19 cellular contexts compared by ENCODE assay signal in genomic region chr19:56547535-56547934, GRCh38. TPM values are rescaled to one million over a fixed set of nuclear protein-coding genes. Genes with fewer than 3 reads are reported as not detected.
DNase-seq lines count a peak whose midpoint lies in the region; ATAC-seq and TF ChIP-seq lines count a peak whose summit lies in the region.
"Had no signal": no experiment of that assay in that cellular context is flagged by ENCODE, and none has a peak within 500 bp of the region (broad histone marks: within the 10 kb centered on the region; RNA-seq: fewer than 3 reads in every experiment).

No MANE protein-coding gene starts in this region.

- no peaks in the 10 kb centered on the region for H3K79me2 ChIP-seq in HCT116 (ENCODE audit: insufficient read depth, low read length)

- intact Hi-C loops in HCT116 (cut with micrococcal nuclease) (no loop called here), psoas muscle (cut with DNase I) (no loop called here)

- no peak overlapping the region for H3K27ac ChIP-seq in C4-2B
- H3K27ac ChIP-seq in HCT116 (ENCODE audit: low read depth, low read length), result no peak overlapping the region
- no peak overlapping the region for H3K27ac ChIP-seq in psoas muscle
- H3K27ac ChIP-seq: breast epithelium, epithelial cell of prostate, gastroesophageal sphincter, SK-N-MC, testis had no signal

- H4K20me1 ChIP-seq in HCT116 (ENCODE audit: insufficient read depth), result no peaks in the 10 kb centered on the region

- TF ChIP-seq POLR2A in HCT116 (IDR thresholded peaks at IDR 0.05; ENCODE audit: borderline replicate concordance, extremely low read depth, insufficient read depth, insufficient read length), result no peak

- H3K9ac ChIP-seq in HCT116 (ENCODE audit: low read length) (no peak overlapping the region), adipocyte (ENCODE audit: low read length) (no peak overlapping the region)

- no peak overlapping the region for H3K4me2 ChIP-seq in HCT116 (ENCODE audit: low read length)

- no peak overlapping the region for H2AFZ ChIP-seq in HCT116 (ENCODE audit: low read depth, low read length, poor library complexity, severe bottlenecking)

- H3K9me2 ChIP-seq in HCT116 (ENCODE audit: insufficient read depth), result no peaks in the 10 kb centered on the region

- no peaks in the 10 kb centered on the region for H3K36me3 ChIP-seq in HCT116 (ENCODE audit: control insufficient read depth in 1 of 2, insufficient read depth in 2 of 2, low read length in 2 of 2)
- H3K36me3 ChIP-seq in adipocyte (ENCODE audit: control insufficient read depth, insufficient read depth, low read length, severe bottlenecking), result peaks cover 90% of the 10 kb centered on the region
- H3K36me3 ChIP-seq in kidney epithelial cell (ENCODE audit: control insufficient read depth, insufficient read depth, low read length), result peaks cover 6% of the 10 kb centered on the region
- H3K36me3 ChIP-seq in psoas muscle (ENCODE audit: insufficient read depth in 1 of 2, low read depth in 1 of 2), result peaks cover 13 to 59% of the 10 kb centered on the region in 2 donors

- H3K9me3 ChIP-seq in HCT116 (ENCODE audit: control insufficient read depth in 1 of 2, insufficient read depth in 1 of 2, low read depth in 1 of 2, low read length in 2 of 2) (peaks cover 28 to 33% of the 10 kb centered on the region in 2 experiments; a peak in 2 of 4 replicates), adipocyte (ENCODE audit: control insufficient read depth, low read length) (peaks cover 94% of the 10 kb centered on the region), psoas muscle (peaks cover 96% of the 10 kb centered on the region)
- H3K9me3 ChIP-seq: testis had no signal

- ATAC-seq in HCT116 (no peak), GM18861 (IDR thresholded peaks at IDR 0.05; ENCODE audit: unreplicated experiment) (no peak), psoas muscle (no peak)
- ATAC-seq: gastroesophageal sphincter, left ventricle myocardium superior, right cardiac atrium had no signal

- DNase-seq in HCT116 (ENCODE audit: low read depth, low spot score) (no peak), adipocyte (ENCODE audit: low read depth) (no peak), kidney epithelial cell (ENCODE audit: low read depth) (no peak), NCI-H146 treated with DMSO at 0.1 percent for 48 hours (lab: John Stamatoyannopoulos, UW; ENCODE audit: unreplicated experiment) (no peak), psoas muscle (no peak), Kasumi-1 (lab: John Stamatoyannopoulos, UW) (no peak)
- DNase-seq: CD8-positive, alpha-beta memory T cell; left ventricle myocardium superior; NCI-H1436 treated with DMSO at 0.1 percent for 48 hours; NCI-H82; right cardiac atrium; T-helper 9 cell; testis had no signal

- 57 to 62% (median 62%) methylated on average over 6 of the region's 6 CpGs for WGBS in psoas muscle, 3 donors

- TF ChIP-seq CTCF in C4-2B (conservative IDR thresholded peaks at IDR 0.05) (peak; percentile 54), HCT116 (IDR thresholded peaks at IDR 0.05 in 2 of 3, conservative IDR thresholded peaks at IDR 0.05 in 1 of 3; ENCODE audit: borderline replicate concordance in 1 of 3, insufficient read depth in 1 of 3, low read depth in 2 of 3, low read length in 2 of 3) (no peak; a peak in 1 of 6 replicates), kidney epithelial cell (IDR thresholded peaks at IDR 0.05; ENCODE audit: insufficient read depth, low read length, poor library complexity, severe bottlenecking) (peak; percentile 9), psoas muscle (IDR thresholded peaks at IDR 0.05) (no peak)

- CTCF ChIA-PET in HCT116 (lab: Charles Lee), result no interaction called here

- TF ChIP-seq RAD21 in HCT116 (IDR thresholded peaks at IDR 0.05; ENCODE audit: low read depth), result peak; percentile 14; the same call in 1 of the 2 replicates

- H3K4me1 ChIP-seq in HCT116 (ENCODE audit: control insufficient read depth in 1 of 2, insufficient read depth in 2 of 2, low read length in 2 of 2) (no peaks in the 10 kb centered on the region), adipocyte (ENCODE audit: control insufficient read depth, insufficient read depth, low read length) (no peaks in the 10 kb centered on the region), psoas muscle (no peaks in the 10 kb centered on the region)
- H3K4me1 ChIP-seq: breast epithelium, gastroesophageal sphincter, testis had no signal

- POLR2A ChIA-PET in HCT116 (lab: Charles Lee), result no interaction called here

- no peak overlapping the region for H3K4me3 ChIP-seq in HCT116 (replicated peaks in 1 of 2; ENCODE audit: low read depth in 1 of 2, low read length in 2 of 2)
- H3K4me3 ChIP-seq in adipocyte (ENCODE audit: low read length), result peak overlapping the region; percentile 67
- no peak overlapping the region for H3K4me3 ChIP-seq in kidney epithelial cell (ENCODE audit: low read depth, low read length)
- H3K4me3 ChIP-seq in psoas muscle, result no peak overlapping the region
- H3K4me3 ChIP-seq: breast epithelium, gastroesophageal sphincter, SK-N-MC, testis had no signal

- RAD21 ChIA-PET in HCT116 (lab: Charles Lee; ENCODE audit: low non-redundant PET in 1 of 2, low total read pairs in 2 of 2, uncharacterized antibody in 2 of 2, unreplicated experiment in 2 of 2), result no interaction called here

- BruUV-seq in HCT116 (replicated peaks; lab: Mats Ljungman, UMichigan), result no TSS peak

- no peaks in the 10 kb centered on the region for H3K27me3 ChIP-seq in HCT116 (ENCODE audit: insufficient read depth, low read length)
- H3K27me3 ChIP-seq in adipocyte (replicated peaks; ENCODE audit: control insufficient read depth, insufficient read depth, low read length), result no peaks in the 10 kb centered on the region
- H3K27me3 ChIP-seq in kidney epithelial cell (ENCODE audit: control insufficient read depth, insufficient read depth, low read length), result no peaks in the 10 kb centered on the region
- H3K27me3 ChIP-seq in psoas muscle (ENCODE audit: insufficient read depth in 3 of 3, low read length in 2 of 3), result no peaks in the 10 kb centered on the region
- H3K27me3 ChIP-seq: breast epithelium, gastroesophageal sphincter, testis had no signal

TF ChIP-seq in HCT116, 20 proteins besides CTCF, POLR2A, EP300 and RAD21:
- TF ChIP-seq YY1 (IDR thresholded peaks at IDR 0.05; ENCODE audit: extremely low read depth, insufficient replicate concordance, low read depth, low read length), result no peak
- no peak for TF ChIP-seq JUND (IDR thresholded peaks at IDR 0.05)
- no peak for TF ChIP-seq EZH2phosphoT487 (IDR thresholded peaks at IDR 0.05; ENCODE audit: borderline replicate concordance)
- no peak for TF ChIP-seq MAX (IDR thresholded peaks at IDR 0.05)
- TF ChIP-seq EGR1 (IDR thresholded peaks at IDR 0.05; ENCODE audit: low read depth), result no peak
- no peak for TF ChIP-seq ZFX (IDR thresholded peaks at IDR 0.05)
- no peak for TF ChIP-seq ATF3 (IDR thresholded peaks at IDR 0.05)
- TF ChIP-seq ELF1 (IDR thresholded peaks at IDR 0.05; ENCODE audit: borderline replicate concordance, low read depth), result no peak
- TF ChIP-seq ZNF274 (IDR thresholded peaks at IDR 0.05; ENCODE audit: low read depth, low read length), result no peak
- TF ChIP-seq SRF (IDR thresholded peaks at IDR 0.05; ENCODE audit: low read depth), result no peak
- no peak for TF ChIP-seq CBX3 (IDR thresholded peaks at IDR 0.05; ENCODE audit: low read depth)
- TF ChIP-seq EZH2 (IDR thresholded peaks at IDR 0.05), result no peak

RNA-seq across cellular contexts. Expression of gene ZFP28, which starts 8.8 kb away (rescaled TPM):
- total RNA-seq in HCT116 (2021; ENCODE audit: unreplicated experiment) (not detected), kidney epithelial cell (5.8 and 6.6 TPM in 2 replicates), psoas muscle (1 to 10 TPM; 2.0 to 5.0 (median 3.2) TPM)
- not detected in 2 replicates for polyA plus RNA-seq in HCT116 (2012)
- polyA plus RNA-seq in psoas muscle, result 1 to 10 TPM; 1.7 to 7.0 (median 2.9) TPM

RNA-seq across cellular contexts. Expression of gene ZNF470, which starts 19.7 kb away (rescaled TPM):
- not detected for total RNA-seq in HCT116 (2021; ENCODE audit: unreplicated experiment)
- polyA plus RNA-seq in HCT116 (2012), result not detected in 2 replicates
- 2.9 and 4.3 TPM in 2 replicates for total RNA-seq in kidney epithelial cell
- total RNA-seq in psoas muscle, result 1 to 10 TPM in 3 of 4 donors, under 1 TPM in 1; 0.87 to 2.6 (median 1.6) TPM
- 1 to 10 TPM in 2 of 3 donors, under 1 TPM in 1; 0.44 to 3.4 (median 2.1) TPM for polyA plus RNA-seq in psoas muscle

RNA-seq across cellular contexts. Expression of gene ZNF471, which starts 39.9 kb away (rescaled TPM):
- total RNA-seq in HCT116 (2021; ENCODE audit: unreplicated experiment) (not detected), kidney epithelial cell (2.4 and 2.8 TPM in 2 replicates), psoas muscle (1 to 10 TPM; 5.3 to 7.3 (median 5.4) TPM)
- polyA plus RNA-seq in HCT116 (2012), result not detected in 2 replicates
- 1 to 10 TPM; 1.1 to 4.0 (median 1.5) TPM for polyA plus RNA-seq in psoas muscle

RNA-seq across cellular contexts. Expression of gene ZNF71, which starts 47.6 kb away (rescaled TPM):
- total RNA-seq in HCT116 (2021; ENCODE audit: unreplicated experiment) (not detected), kidney epithelial cell (12.3 and 14.2 TPM in 2 replicates), psoas muscle (1 to 10 TPM; 3.6 to 4.9 (median 4.7) TPM)
- polyA plus RNA-seq in HCT116 (2012), result not detected in 2 replicates
- polyA plus RNA-seq in psoas muscle, result 10 to 100 TPM in 1 of 3 donors, 1 to 10 TPM in 2; 3.6 to 11.7 (median 4.7) TPM

Comparison
In these comparisons a context has a peak if more than half of its experiments do, and no peak if none do; other contexts are left out.
1. CTCF ChIP-seq: peak in C4-2B (single experiment) and kidney epithelial cell (single experiment); none in HCT116 (0 of 3) and psoas muscle (single experiment).